8 cellular contexts compared by ENCODE assay signal in the genomic region with DNA sequence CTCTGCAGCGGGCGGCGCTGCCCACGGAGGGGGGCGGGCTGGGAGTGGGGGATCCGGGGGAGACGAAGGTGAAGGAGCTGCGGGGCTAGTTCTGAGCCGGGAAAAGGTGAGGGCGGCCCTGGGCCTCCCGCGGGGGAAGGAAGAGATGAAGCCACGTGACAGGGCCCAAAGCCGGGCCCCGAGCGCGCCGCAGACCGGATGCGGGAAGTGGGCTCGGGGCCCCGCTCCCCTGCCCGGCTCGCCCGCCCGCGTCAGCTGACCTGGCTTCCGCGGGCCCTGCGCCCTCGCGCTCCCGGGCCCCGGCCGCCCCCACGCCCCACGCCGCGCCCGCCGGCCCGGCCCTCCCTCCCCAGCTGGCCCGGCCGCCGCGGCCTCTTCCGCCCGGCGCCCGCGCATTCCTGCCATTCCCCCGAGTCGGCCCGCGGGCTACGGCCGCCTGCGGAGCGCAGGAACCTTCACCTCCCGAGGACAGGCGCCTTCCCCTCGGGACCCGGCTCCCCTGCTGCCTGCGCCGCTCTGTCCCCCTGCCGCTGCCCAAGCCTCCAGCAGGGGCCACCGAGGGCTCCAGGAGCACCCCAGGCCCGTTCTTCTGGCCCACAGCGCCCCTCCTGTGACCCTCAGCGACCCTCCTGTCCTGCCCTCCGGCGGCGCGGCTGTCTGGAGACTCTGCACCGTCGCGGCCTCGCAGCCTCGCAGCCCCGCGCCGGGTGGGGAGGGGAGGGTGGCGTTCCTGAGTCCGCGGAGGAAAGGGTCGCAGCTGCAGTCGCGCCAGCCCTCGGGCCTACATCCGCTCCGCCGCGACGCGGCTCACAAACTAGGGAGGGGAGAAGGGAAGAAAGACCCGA. TPM values are rescaled to one million over a fixed set of nuclear protein-coding genes. Genes with fewer than 3 reads are reported as not detected.
DNase-seq lines count a peak whose midpoint lies in the region; ATAC-seq, FAIRE-seq and TF ChIP-seq lines count a peak whose summit lies in the region.

No MANE protein-coding gene starts in this region.

- TF ChIP-seq CTCF in HL-60 (IDR thresholded peaks at IDR 0.05; ENCODE audit: insufficient read depth, low read length) (no peak), adrenal gland (IDR thresholded peaks at IDR 0.05) (peak in 5 of 6 experiments; percentile 24 to 51 (median 28)), prostate gland (IDR thresholded peaks at IDR 0.05) (peak in 2 of 4 experiments; percentile 19 to 40)

- ATAC-seq in GM19438 (IDR thresholded peaks at IDR 0.05; ENCODE audit: low read depth, unreplicated experiment): peak; percentile 62
- ATAC-seq in T-cell (replicated peaks in 1 of 4): peak; percentile 86 to 89 (median 88)
- ATAC-seq in left ventricle myocardium superior: peak; percentile 73

- WGBS in adrenal gland, 4 donors: 0 to 6% (median 3%) methylated on average over 12 to 96 of the region's 96 CpGs
- whole genome bisulfite sequencing in prostate gland: 2% methylated on average over 83 of the region's 96 CpGs

- peak; percentile 59 for FAIRE-seq in urothelium cell line (lab: Jason Lieb, UNC)

- H3K27me3 ChIP-seq in HL-60 (ENCODE audit: insufficient read depth, poor library complexity, severe bottlenecking): no peaks in the 10 kb centered on the region
- H3K27me3 ChIP-seq in adrenal gland: no peaks in the 10 kb centered on the region
- no peaks in the 10 kb centered on the region for H3K27me3 ChIP-seq in prostate gland (replicated peaks; ENCODE audit: insufficient read depth)

- peak; percentile 92 for DNase-seq in COLO668 (lab: John Stamatoyannopoulos, UW; ENCODE audit: unreplicated experiment)
- DNase-seq in HL-60 (ENCODE audit: low read depth in 1 of 2, low spot score in 1 of 2): peak; percentile 89 to 92
- peak; percentile 57 to 84 (median 71) for DNase-seq in T-cell
- peak; percentile 71 to 85 (median 79) for DNase-seq in adrenal gland
- DNase-seq in left ventricle myocardium superior: peak; percentile 89
- peak; percentile 66 for DNase-seq in prostate gland (ENCODE audit: low spot score)
- DNase-seq in urothelium cell line (ENCODE audit: low spot score): peak; percentile 96

- H3K4me1 Mint-ChIP-seq in T-cell: peaks cover 54 to 66% (median 62%) of the 10 kb centered on the region in 3 donors

- no peaks in the 10 kb centered on the region for H3K27me3 Mint-ChIP-seq in T-cell

- peak overlapping the region; percentile 42 for H3K4me3 ChIP-seq in HL-60 (replicated peaks; ENCODE audit: insufficient read depth, low read length)
- H3K4me3 ChIP-seq in adrenal gland: peak overlapping the region in 3 of 4 donors; percentile 33 to 77 (median 36)
- H3K4me3 ChIP-seq in prostate gland: peak overlapping the region; percentile 58 to 63

- H3K9me3 Mint-ChIP-seq in T-cell: no peaks in the 10 kb centered on the region

- H3K36me3 ChIP-seq in adrenal gland (replicated peaks in 1 of 2): no peaks in the 10 kb centered on the region
- no peaks in the 10 kb centered on the region for H3K36me3 ChIP-seq in prostate gland

- H3K4me1 ChIP-seq in adrenal gland (replicated peaks in 1 of 2) (peaks cover 34 to 42% of the 10 kb centered on the region in 2 donors), prostate gland (replicated peaks) (peaks cover 8% of the 10 kb centered on the region)

- no peaks in the 10 kb centered on the region for H3K36me3 Mint-ChIP-seq in T-cell

- TF ChIP-seq POLR2A in adrenal gland (IDR thresholded peaks at IDR 0.05): peak in 1 of 2 donors; percentile 56
- TF ChIP-seq POLR2A in prostate gland (IDR thresholded peaks at IDR 0.05): no peak

- intact Hi-C loops in adrenal gland (cut with DNase I) (loop anchor here in 1 of 2 donors (10.0 kb wide), 1 partner anchor 68 kb away; no protein-coding TSS in a partner anchor), left ventricle myocardium superior (cut with micrococcal nuclease) (loop anchor here (10.0 kb wide), 1 partner anchor 112 kb away; a partner anchor contains a TSS), prostate gland (cut with DNase I) (loop anchor here (5.0 to 10.0 kb wide), 4 partner anchors 71 to 952 kb away; a partner anchor contains a TSS)

- H3K27ac Mint-ChIP-seq in T-cell: peak overlapping the region; percentile 91 to 96

- H3K4me3 Mint-ChIP-seq in T-cell: peak overlapping the region; percentile 80 to 86 (median 83)

- H3K27ac ChIP-seq in HL-60 (replicated peaks) (peak overlapping the region; percentile 99), adrenal gland (peak overlapping the region; percentile 90 to 99 (median 94)), prostate gland (peak overlapping the region; percentile 89 to 93)

- CTCF ChIA-PET in T-cell (lab: Charles Lee): interaction anchor here in 1 of 2 donors (0.6 to 1.8 kb wide), 5 partner anchors 42 to 135 kb away, joined by 3 to 6 read pairs (median 3); no protein-coding TSS in a partner anchor

- POLR2A ChIA-PET in T-cell (lab: Charles Lee): no interaction called here

- H3K9me3 ChIP-seq in adrenal gland (replicated peaks in 1 of 3) (no peaks in the 10 kb centered on the region), prostate gland (no peaks in the 10 kb centered on the region)

RNA-seq across cellular contexts. Expression of a gene that starts 20.4 kb away (rescaled TPM):
- total RNA-seq in T-cell (1 to 10 TPM; 1.7 to 8.7 (median 2.5) TPM), adrenal gland (1 to 10 TPM; 1.1 to 9.1 (median 2.2) TPM), left ventricle myocardium superior (5.3 TPM), prostate gland (10 to 100 TPM in 1 of 2 donors, 1 to 10 TPM in 1; 1.1 to 17.3 TPM)
- 1 to 10 TPM; 1.8 to 2.5 (median 2.0) TPM for polyA plus RNA-seq in adrenal gland

Comparison
In these comparisons a context has a peak if more than half of its experiments do, and no peak if none do; other contexts are left out.
1. Peak in every context shown above with its lines: DNase-seq, ATAC-seq, H3K4me3 ChIP-seq and H3K27ac ChIP-seq.